Comparison of ENCODE assay signal across 24 cellular contexts in genomic region chr5:120533581-120533980, GRCh38.
"Had no signal": no experiment of that assay in that cellular context is flagged by ENCODE, and none has a peak within 500 bp of the region (broad histone marks: within the 10 kb centered on the region; RNA-seq: fewer than 3 reads in every experiment).

No MANE protein-coding gene starts in this region.

- DNase-seq: cerebellar nuclear complex; effector CD4-positive, alpha-beta T cell; erythroblast; foreskin melanocyte; heart left ventricle; hypothalamus; naive B cell; occipital lobe; psoas muscle; retina; right lobe of liver; spleen; stimulated activated CD4-positive, alpha-beta T cell treated with anti-CD3 and anti-CD28 coated beads, Interleukin-15, amount 100 ng/mL, for 24 hours; stimulated activated CD4-positive, alpha-beta T cell treated with anti-CD3 and anti-CD28 coated beads, Interleukin-1b, Interleukin-23, amount 100 ng/mL, for 48 hours; stimulated activated CD4-positive, alpha-beta T cell treated with anti-CD3 and anti-CD28 coated beads, Interleukin-4, amount 100 ng/mL, for 24 hours; testis had no signal

- H3K9me3 Mint-ChIP-seq: endodermal cell; memory B cell; nephron; stimulated activated memory B cell treated with anti-CD40 and anti-IgM and Interleukin-4, amounts not matched to agents 10 μg/mL and 1 μg/mL and 100 μg/mL, for 72 hours; stimulated activated naive CD8-positive, alpha-beta T cell treated with anti-CD3 and anti-CD28 coated beads, Interleukin-15, Interleukin-2, amounts not matched to agents 100 ng/mL and 50 ng/mL, for 24 hours had no signal

- H3K36me3 ChIP-seq: heart left ventricle, right lobe of liver, spleen, tibial nerve had no signal

- H3K4me3 Mint-ChIP-seq: endodermal cell; memory B cell; naive B cell; nephron; stimulated activated memory B cell treated with anti-CD40 and anti-IgM and Interleukin-4, amounts not matched to agents 10 μg/mL and 1 μg/mL and 100 μg/mL, for 72 hours; stimulated activated naive CD8-positive, alpha-beta T cell treated with anti-CD3 and anti-CD28 coated beads, Interleukin-15, Interleukin-2, amounts not matched to agents 100 ng/mL and 50 ng/mL, for 24 hours had no signal

- H3K4me1 ChIP-seq: psoas muscle, right lobe of liver, spleen, testis, tibial nerve had no signal

- H3K27ac ChIP-seq: coronary artery, heart left ventricle, psoas muscle, right lobe of liver, spleen, testis, tibial nerve had no signal

- ATAC-seq: heart left ventricle; left lobe of liver; right lobe of liver; stimulated activated memory B cell treated with anti-CD40 and anti-IgM and Interleukin-4, amounts not matched to agents 10 μg/mL and 1 μg/mL and 100 μg/mL, for 72 hours had no signal

- H3K27me3 ChIP-seq: heart left ventricle, right lobe of liver, spleen, testis, tibial nerve had no signal

- H3K27ac Mint-ChIP-seq: endodermal cell; memory B cell; naive B cell; nephron; stimulated activated memory B cell treated with anti-CD40 and anti-IgM and Interleukin-4, amounts not matched to agents 10 μg/mL and 1 μg/mL and 100 μg/mL, for 72 hours; stimulated activated naive CD8-positive, alpha-beta T cell treated with anti-CD3 and anti-CD28 coated beads, Interleukin-15, Interleukin-2, amounts not matched to agents 100 ng/mL and 50 ng/mL, for 24 hours had no signal

- H3K27me3 Mint-ChIP-seq: memory B cell; naive B cell; stimulated activated memory B cell treated with anti-CD40 and anti-IgM and Interleukin-4, amounts not matched to agents 10 μg/mL and 1 μg/mL and 100 μg/mL, for 72 hours; stimulated activated naive CD8-positive, alpha-beta T cell treated with anti-CD3 and anti-CD28 coated beads, Interleukin-15, Interleukin-2, amounts not matched to agents 100 ng/mL and 50 ng/mL, for 24 hours had no signal

- H3K36me3 Mint-ChIP-seq: memory B cell; naive B cell; stimulated activated memory B cell treated with anti-CD40 and anti-IgM and Interleukin-4, amounts not matched to agents 10 μg/mL and 1 μg/mL and 100 μg/mL, for 72 hours had no signal

- H3K4me3 ChIP-seq: coronary artery, heart left ventricle, psoas muscle, right lobe of liver, spleen, testis, tibial nerve had no signal

- H3K4me1 Mint-ChIP-seq: memory B cell; naive B cell; stimulated activated memory B cell treated with anti-CD40 and anti-IgM and Interleukin-4, amounts not matched to agents 10 μg/mL and 1 μg/mL and 100 μg/mL, for 72 hours had no signal

- H3K9me3 ChIP-seq: heart left ventricle, psoas muscle, right lobe of liver, spleen, testis, tibial nerve had no signal
